ENCODE assay signal across 9 cellular contexts in genomic region chr18:22346342-22346967, GRCh38.
DNase-seq lines count a peak whose midpoint lies in the region; ATAC-seq and TF ChIP-seq lines count a peak whose summit lies in the region.
"Had no signal": no experiment of that assay in that cellular context is flagged by ENCODE, and none has a peak within 500 bp of the region (broad histone marks: within the 10 kb centered on the region; RNA-seq: fewer than 3 reads in every experiment).

No MANE protein-coding gene starts in this region.

- intact Hi-C loops in Right ventricle myocardium inferior (cut with DNase I) (loop anchor here (1.0 to 5.0 kb wide), 3 partner anchors 22 to 126 kb away; no protein-coding TSS in a partner anchor), cardiac septum (cut with DNase I) (loop anchor here (2.0 to 10.0 kb wide), 3 partner anchors 68 to 352 kb away; no protein-coding TSS in a partner anchor), vagina (cut with DNase I) (loop anchor here (2.0 kb wide), 1 partner anchor 214 kb away; no protein-coding TSS in a partner anchor), lower leg skin (cut with DNase I; ENCODE audit: low total_unique reads) (no loop called here)

- H3K36me3 ChIP-seq in vagina, result no peaks in the 10 kb centered on the region

- H3K27me3 ChIP-seq in vagina, result no peaks in the 10 kb centered on the region

- peak; percentile 7 for ATAC-seq in Right ventricle myocardium inferior

- peak overlapping the region; percentile 71 for H3K27ac Mint-ChIP-seq in chondrocyte (ENCODE audit: unreplicated experiment)

- H3K4me3 Mint-ChIP-seq in chondrocyte (ENCODE audit: unreplicated experiment), result no peak overlapping the region

- H3K9me3 ChIP-seq in vagina, result no peaks in the 10 kb centered on the region

- in situ Hi-C loops in GM13977 (cut with MboI; ENCODE audit: low pct_unique_long_range_greater_than_20kb, low sequenced_read_pairs, unreplicated experiment), result no loop called here

- WGBS in lower leg skin, 2 donors, result 58 to 60% methylated on average over 2 of the region's 2 CpGs

- H3K4me3 ChIP-seq in vagina (no peak overlapping the region), lower leg skin (ENCODE audit: low read depth, poor library complexity, severe bottlenecking) (no peak overlapping the region)

- TF ChIP-seq POLR2A in vagina (IDR thresholded peaks at IDR 0.05) (no peak), lower leg skin (IDR thresholded peaks at IDR 0.05) (no peak)

- H3K27ac ChIP-seq in vagina (peak overlapping the region; percentile 35), caudate nucleus (ENCODE audit: low read depth, low read length) (no peak overlapping the region)

- H3K4me1 ChIP-seq in vagina, result peaks cover 18% of the 10 kb centered on the region

- no peaks in the 10 kb centered on the region for H3K36me3 Mint-ChIP-seq in chondrocyte (ENCODE audit: low read depth)

- peaks cover 3% of the 10 kb centered on the region for H3K27me3 Mint-ChIP-seq in chondrocyte (ENCODE audit: low read depth)

- peak; percentile 69 for DNase-seq in Right ventricle myocardium inferior (ENCODE audit: missing footprints)
- no peak for DNase-seq in cardiac septum (ENCODE audit: low spot score)
- DNase-seq in chondrocyte (ENCODE audit: low spot score), result no peak
- DNase-seq in medulla oblongata (ENCODE audit: extremely low spot score), result peak; percentile 38
- DNase-seq in vagina (ENCODE audit: extremely low spot score in 2 of 2), result no peak
- no peak for DNase-seq in lower leg skin (ENCODE audit: low spot score in 2 of 2)
- DNase-seq in caudate nucleus (lab: John Stamatoyannopoulos, UW), result no peak
- DNase-seq in GM13977 (ENCODE audit: low spot score), result no peak
- DNase-seq: DND-41 had no signal

- TF ChIP-seq CTCF in chondrocyte (IDR thresholded peaks at IDR 0.05), result no peak
- no peak for TF ChIP-seq CTCF in vagina (IDR thresholded peaks at IDR 0.05)
- TF ChIP-seq CTCF in lower leg skin (IDR thresholded peaks at IDR 0.05), result no peak
- no peak for TF ChIP-seq CTCF in GM13977 (IDR thresholded peaks at IDR 0.05; ENCODE audit: extremely low read depth, insufficient read depth, missing control alignments)

- peaks cover 40% of the 10 kb centered on the region for H3K4me1 Mint-ChIP-seq in chondrocyte (ENCODE audit: low read depth)

- H3K9me3 Mint-ChIP-seq in chondrocyte (ENCODE audit: low read depth), result no peaks in the 10 kb centered on the region

Comparison
In these comparisons a context has a peak if more than half of its experiments do, and no peak if none do; other contexts are left out.
1. DNase-seq: peak in Right ventricle myocardium inferior (single experiment) and medulla oblongata (single experiment); none in cardiac septum (single experiment), chondrocyte (single experiment), vagina (0 of 2), lower leg skin (0 of 2), caudate nucleus (0 of 61) and GM13977 (single experiment).